1 cellular context compared by ENCODE assay signal in the genomic region with DNA sequence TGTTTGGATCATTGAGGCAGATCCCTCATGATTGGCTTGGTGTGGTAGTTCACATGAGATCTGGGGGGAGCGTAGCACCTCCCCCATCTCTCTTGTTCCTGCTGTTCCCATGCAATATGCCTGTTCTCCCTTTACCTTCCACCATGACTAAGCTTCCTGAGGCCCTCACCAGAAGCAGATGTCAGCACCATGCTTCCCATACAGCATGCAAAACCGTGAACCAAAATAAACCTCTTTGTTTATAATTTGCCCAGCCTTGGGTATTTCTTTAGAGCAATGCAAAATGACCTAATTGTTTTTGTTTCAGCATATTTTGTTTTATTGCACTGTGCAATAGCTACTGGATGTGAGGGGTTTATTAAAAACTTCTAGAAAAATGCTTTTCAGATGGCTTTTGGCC.
TF ChIP-seq lines count a peak whose summit lies in the region.

No MANE protein-coding gene starts in this region.

TF ChIP-seq in GM23338, 12 proteins besides CTCF, POLR2A, EP300 and RAD21 (continued from another document):
- TF ChIP-seq, protein P1, sequence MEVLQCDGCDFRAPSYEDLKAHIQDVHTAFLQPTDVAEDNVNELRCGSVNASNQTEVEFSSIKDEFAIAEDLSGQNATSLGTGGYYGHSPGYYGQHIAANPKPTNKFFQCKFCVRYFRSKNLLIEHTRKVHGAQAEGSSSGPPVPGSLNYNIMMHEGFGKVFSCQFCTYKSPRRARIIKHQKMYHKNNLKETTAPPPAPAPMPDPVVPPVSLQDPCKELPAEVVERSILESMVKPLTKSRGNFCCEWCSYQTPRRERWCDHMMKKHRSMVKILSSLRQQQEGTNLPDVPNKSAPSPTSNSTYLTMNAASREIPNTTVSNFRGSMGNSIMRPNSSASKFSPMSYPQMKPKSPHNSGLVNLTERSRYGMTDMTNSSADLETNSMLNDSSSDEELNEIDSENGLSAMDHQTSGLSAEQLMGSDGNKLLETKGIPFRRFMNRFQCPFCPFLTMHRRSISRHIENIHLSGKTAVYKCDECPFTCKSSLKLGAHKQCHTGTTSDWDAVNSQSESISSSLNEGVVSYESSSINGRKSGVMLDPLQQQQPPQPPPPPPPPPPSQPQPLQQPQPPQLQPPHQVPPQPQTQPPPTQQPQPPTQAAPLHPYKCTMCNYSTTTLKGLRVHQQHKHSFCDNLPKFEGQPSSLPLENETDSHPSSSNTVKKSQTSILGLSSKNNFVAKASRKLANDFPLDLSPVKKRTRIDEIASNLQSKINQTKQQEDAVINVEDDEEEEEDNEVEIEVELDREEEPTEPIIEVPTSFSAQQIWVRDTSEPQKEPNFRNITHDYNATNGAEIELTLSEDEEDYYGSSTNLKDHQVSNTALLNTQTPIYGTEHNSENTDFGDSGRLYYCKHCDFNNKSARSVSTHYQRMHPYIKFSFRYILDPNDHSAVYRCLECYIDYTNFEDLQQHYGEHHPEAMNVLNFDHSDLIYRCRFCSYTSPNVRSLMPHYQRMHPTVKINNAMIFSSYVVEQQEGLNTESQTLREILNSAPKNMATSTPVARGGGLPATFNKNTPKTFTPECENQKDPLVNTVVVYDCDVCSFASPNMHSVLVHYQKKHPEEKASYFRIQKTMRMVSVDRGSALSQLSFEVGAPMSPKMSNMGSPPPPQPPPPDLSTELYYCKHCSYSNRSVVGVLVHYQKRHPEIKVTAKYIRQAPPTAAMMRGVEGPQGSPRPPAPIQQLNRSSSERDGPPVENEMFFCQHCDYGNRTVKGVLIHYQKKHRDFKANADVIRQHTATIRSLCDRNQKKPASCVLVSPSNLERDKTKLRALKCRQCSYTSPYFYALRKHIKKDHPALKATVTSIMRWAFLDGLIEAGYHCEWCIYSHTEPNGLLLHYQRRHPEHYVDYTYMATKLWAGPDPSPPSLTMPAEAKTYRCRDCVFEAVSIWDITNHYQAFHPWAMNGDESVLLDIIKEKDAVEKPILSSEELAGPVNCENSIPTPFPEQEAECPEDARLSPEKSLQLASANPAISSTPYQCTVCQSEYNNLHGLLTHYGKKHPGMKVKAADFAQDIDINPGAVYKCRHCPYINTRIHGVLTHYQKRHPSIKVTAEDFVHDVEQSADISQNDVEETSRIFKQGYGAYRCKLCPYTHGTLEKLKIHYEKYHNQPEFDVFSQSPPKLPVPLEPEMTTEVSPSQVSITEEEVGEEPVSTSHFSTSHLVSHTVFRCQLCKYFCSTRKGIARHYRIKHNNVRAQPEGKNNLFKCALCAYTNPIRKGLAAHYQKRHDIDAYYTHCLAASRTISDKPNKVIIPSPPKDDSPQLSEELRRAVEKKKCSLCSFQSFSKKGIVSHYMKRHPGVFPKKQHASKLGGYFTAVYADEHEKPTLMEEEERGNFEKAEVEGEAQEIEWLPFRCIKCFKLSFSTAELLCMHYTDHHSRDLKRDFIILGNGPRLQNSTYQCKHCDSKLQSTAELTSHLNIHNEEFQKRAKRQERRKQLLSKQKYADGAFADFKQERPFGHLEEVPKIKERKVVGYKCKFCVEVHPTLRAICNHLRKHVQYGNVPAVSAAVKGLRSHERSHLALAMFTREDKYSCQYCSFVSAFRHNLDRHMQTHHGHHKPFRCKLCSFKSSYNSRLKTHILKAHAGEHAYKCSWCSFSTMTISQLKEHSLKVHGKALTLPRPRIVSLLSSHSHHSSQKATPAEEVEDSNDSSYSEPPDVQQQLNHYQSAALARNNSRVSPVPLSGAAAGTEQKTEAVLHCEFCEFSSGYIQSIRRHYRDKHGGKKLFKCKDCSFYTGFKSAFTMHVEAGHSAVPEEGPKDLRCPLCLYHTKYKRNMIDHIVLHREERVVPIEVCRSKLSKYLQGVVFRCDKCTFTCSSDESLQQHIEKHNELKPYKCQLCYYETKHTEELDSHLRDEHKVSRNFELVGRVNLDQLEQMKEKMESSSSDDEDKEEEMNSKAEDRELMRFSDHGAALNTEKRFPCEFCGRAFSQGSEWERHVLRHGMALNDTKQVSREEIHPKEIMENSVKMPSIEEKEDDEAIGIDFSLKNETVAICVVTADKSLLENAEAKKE (CRISPR knock-in tag; IDR thresholded peaks at IDR 0.05), result peak; percentile 58; the same call in 1 of the 2 replicates
